22 cellular contexts compared by ENCODE assay signal in the genomic region with DNA sequence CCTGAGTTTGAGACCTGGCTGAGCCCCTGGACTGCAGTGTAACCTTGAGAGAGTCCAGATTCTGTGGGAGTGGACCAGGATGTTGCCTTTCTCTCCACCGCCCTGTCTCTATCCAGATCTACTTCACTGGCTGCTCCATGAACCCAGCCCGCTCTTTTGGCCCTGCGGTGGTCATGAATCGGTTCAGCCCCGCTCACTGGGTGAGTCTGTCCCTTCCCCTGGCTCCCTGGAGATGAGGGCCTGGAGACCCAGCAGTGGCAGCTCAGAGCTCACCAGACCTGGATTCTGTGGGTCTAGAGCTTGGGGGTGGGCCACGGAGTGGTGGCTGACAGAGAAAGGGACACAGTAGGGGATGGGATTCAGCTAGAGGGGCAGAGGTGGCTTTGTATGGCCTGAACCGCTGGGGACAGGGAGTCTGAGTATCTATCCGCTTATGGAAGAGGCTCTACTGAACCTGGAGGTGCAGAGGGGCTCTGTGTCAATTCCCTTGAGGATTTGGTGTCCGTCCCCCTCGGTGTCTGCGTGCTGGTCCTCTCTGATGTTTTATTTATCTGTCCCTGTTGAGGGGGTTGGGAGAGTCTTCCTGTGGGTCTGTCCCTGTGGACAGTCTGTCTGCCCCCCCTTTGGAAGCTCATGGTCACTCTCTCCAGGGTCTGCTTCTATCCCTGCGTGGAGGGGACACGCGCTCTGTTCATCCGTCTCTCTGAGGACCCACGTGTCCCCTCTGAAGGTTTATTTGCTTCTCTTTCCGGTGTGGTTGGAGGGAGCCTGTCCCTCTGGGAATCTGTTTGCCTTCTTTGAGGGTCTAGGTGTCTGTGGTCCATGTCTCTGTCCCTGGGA. TPM values are rescaled to one million over a fixed set of nuclear protein-coding genes. Genes with fewer than 3 reads are reported as not detected.
DNase-seq lines count a peak whose midpoint lies in the region; ATAC-seq, FAIRE-seq and TF ChIP-seq lines count a peak whose summit lies in the region.
"Had no signal": no experiment of that assay in that cellular context is flagged by ENCODE, and none has a peak within 500 bp of the region (broad histone marks: within the 10 kb centered on the region; RNA-seq: fewer than 3 reads in every experiment).

No MANE protein-coding gene starts in this region.

- peaks cover 16% of the 10 kb centered on the region for H3F3A ChIP-seq in neural progenitor cell (ENCODE audit: low read depth)

- peaks cover 6% of the 10 kb centered on the region; the same call in 1 of the 2 replicates for H3K23me2 ChIP-seq in H1 (ENCODE audit: low read depth, low read length)

- H3K4me1 Mint-ChIP-seq in neural progenitor cell = peaks cover 42% of the 10 kb centered on the region
- H3K4me1 Mint-ChIP-seq in activated CD4-positive, alpha-beta T cell treated with anti-CD3 and anti-CD28 coated beads, Interleukin-2, amount 10 ng/mL, durations not matched to agents 7 days and 5 days = peaks cover 11% of the 10 kb centered on the region

- H3K27me3 ChIP-seq in Panc1 (ENCODE audit: control insufficient read depth, insufficient read depth, low read length) (no peaks in the 10 kb centered on the region), H1 (replicated peaks in 1 of 4; ENCODE audit: control insufficient read depth in 3 of 4, extremely low read depth in 1 of 4, insufficient read depth in 3 of 4, low read length in 3 of 4) (peaks cover 12 to 62% (median 41%) of the 10 kb centered on the region in 4 experiments), neural progenitor cell (peaks cover 92% of the 10 kb centered on the region)

- POLR2A ChIA-PET in Panc1 (lab: Charles Lee) = no interaction called here
- POLR2A ChIA-PET in H1 (lab: Charles Lee; ENCODE audit: partially characterized antibody) = interaction anchor here (1.3 kb wide), 1 partner anchor 18 kb away, joined by 3 read pairs; no protein-coding TSS in a partner anchor
- POLR2A ChIA-PET in activated CD4-positive, alpha-beta T cell treated with anti-CD3 and anti-CD28 coated beads, Interleukin-2, amount 10 ng/mL, durations not matched to agents 7 days and 5 days (lab: Charles Lee) = no interaction called here

- BruUV-seq in Panc1 (replicated peaks; lab: Mats Ljungman, UMichigan) = no TSS peak

- H3K9me3 ChIP-seq in Panc1 (ENCODE audit: control insufficient read depth, insufficient read depth, low read depth, low read length) (no peaks in the 10 kb centered on the region), H1 (ENCODE audit: insufficient read depth in 2 of 2, low read depth in 1 of 2, low read length in 1 of 2) (no peaks in the 10 kb centered on the region), neural progenitor cell (ENCODE audit: low read depth) (no peaks in the 10 kb centered on the region)
- H3K9me3 ChIP-seq: HAP-1, SJCRH30 had no signal

- peak overlapping the region; percentile 9; the same call in 1 of the 2 replicates for H4K8ac ChIP-seq in H1 (ENCODE audit: extremely low read depth, insufficient read depth, low read length)

- no peak for TF ChIP-seq RAD21 in H1 (IDR thresholded peaks at IDR 0.05 in 1 of 2, conservative IDR thresholded peaks at IDR 0.05 in 1 of 2; ENCODE audit: low read depth in 2 of 2, low read length in 2 of 2)

- no peak overlapping the region for H2BK15ac ChIP-seq in H1 (ENCODE audit: low read length)

- peak overlapping the region; percentile 3 for H3K27ac Mint-ChIP-seq in neural progenitor cell
- H3K27ac Mint-ChIP-seq in activated CD4-positive, alpha-beta T cell treated with anti-CD3 and anti-CD28 coated beads, Interleukin-2, amount 10 ng/mL, durations not matched to agents 7 days and 5 days = no peak overlapping the region

- WGBS in H1 (ENCODE audit: extremely low coverage in 1 of 2, insufficient coverage in 1 of 2, insufficient read length in 1 of 2, insufficient replicate concordance in 2 of 2, low coverage in 1 of 2, low lambda C conversion rate in 2 of 2, missing lambda C conversion rate in 1 of 2), 2 experiments = 84% methylated on average over 17 of the region's 17 CpGs; no CpG with 5 or more reads in 1 of the 2 experiments

- H3K56ac ChIP-seq in H1 (replicated peaks; ENCODE audit: insufficient read length, low read depth, low read length) = no peak overlapping the region

- H2AK5ac ChIP-seq in H1 (ENCODE audit: low read depth, low read length) = no peak overlapping the region; the same call in 1 of the 2 replicates

- peaks cover 23% of the 10 kb centered on the region for H3K27me3 Mint-ChIP-seq in neural progenitor cell (ENCODE audit: insufficient read depth, low read depth)
- H3K27me3 Mint-ChIP-seq in activated CD4-positive, alpha-beta T cell treated with anti-CD3 and anti-CD28 coated beads, Interleukin-2, amount 10 ng/mL, durations not matched to agents 7 days and 5 days = peaks cover 55% of the 10 kb centered on the region

- H3K27ac ChIP-seq in Panc1 (ENCODE audit: low read length) = peak overlapping the region; percentile 21; the same call in 1 of the 2 replicates
- no peak overlapping the region for H3K27ac ChIP-seq in H1 (ENCODE audit: low read depth, low read length)
- no peak overlapping the region for H3K27ac ChIP-seq in neural progenitor cell
- H3K27ac ChIP-seq: GM23248, SJCRH30 had no signal

- CTCF ChIA-PET in Panc1 (lab: Charles Lee) (interaction anchor here (1.2 kb wide), 1 partner anchor 19 kb away, joined by 4 read pairs; no protein-coding TSS in a partner anchor), H1 (lab: Charles Lee; ENCODE audit: partially characterized antibody) (interaction anchor here (0.8 to 23.0 kb wide), 13 partner anchors 8 to 137 kb away, joined by 3 to 420 read pairs (median 29); a partner anchor contains a TSS)
- CTCF ChIA-PET in activated CD4-positive, alpha-beta T cell treated with anti-CD3 and anti-CD28 coated beads, Interleukin-2, amount 10 ng/mL, durations not matched to agents 7 days and 5 days (lab: Charles Lee) = interaction anchor here (0.5 to 7.8 kb wide), 5 partner anchors 17 to 601 kb away, joined by 3 to 87 read pairs (median 3); no protein-coding TSS in a partner anchor

- H3K9ac ChIP-seq in H1 (replicated peaks in 1 of 4; ENCODE audit: extremely low read depth in 1 of 4, low read depth in 3 of 4, low read length in 3 of 4) (no peak overlapping the region), neural progenitor cell (no peak overlapping the region)
- H3K9ac ChIP-seq: GM23248 had no signal

- ATAC-seq in Panc1 (no peak), GM21390 (IDR thresholded peaks at IDR 0.05; ENCODE audit: unreplicated experiment) (no peak), GM21423 (IDR thresholded peaks at IDR 0.05; ENCODE audit: unreplicated experiment) (no peak)

- TF ChIP-seq POLR2A in H1 (IDR thresholded peaks at IDR 0.05; ENCODE audit: control extremely low read depth in 1 of 2, low read depth in 2 of 2, low read length in 2 of 2) = no peak

- FAIRE-seq in H1 (lab: Jason Lieb, UNC) = no peak
- FAIRE-seq: D721Med had no signal

- no peaks in the 10 kb centered on the region for H3K9me3 Mint-ChIP-seq in neural progenitor cell
- H3K9me3 Mint-ChIP-seq in activated CD4-positive, alpha-beta T cell treated with anti-CD3 and anti-CD28 coated beads, Interleukin-2, amount 10 ng/mL, durations not matched to agents 7 days and 5 days = no peaks in the 10 kb centered on the region

- H3K4me3 ChIP-seq in Panc1 (ENCODE audit: low read depth in 2 of 2, low read length in 2 of 2) (no peak overlapping the region), H1 (ENCODE audit: extremely low read depth in 1 of 4, insufficient read depth in 2 of 4, low read depth in 3 of 4, low read length in 4 of 4) (no peak overlapping the region), neural progenitor cell (no peak overlapping the region)
- H3K4me3 ChIP-seq: GM23248, HAP-1, SJCRH30 had no signal

- no peak for DNase-seq in Panc1 (ENCODE audit: low read depth, low spot score)
- DNase-seq in H1 (ENCODE audit: low read depth in 1 of 2, low spot score in 2 of 2) = no peak
- DNase-seq in neural progenitor cell (ENCODE audit: low spot score) = no peak
- no peak for DNase-seq in C1 segment of cervical spinal cord (lab: John Stamatoyannopoulos, UW)
- DNase-seq in activated CD4-positive, alpha-beta T cell treated with anti-CD3 and anti-CD28 coated beads, Interleukin-2, amount 10 ng/mL, durations not matched to agents 7 days and 5 days = no peak
- DNase-seq: DMS79; GM23248; KBM-7; NCI-H1092 treated with DMSO at 0.1 percent for 48 hours; NCI-H1436 treated with DMSO at 0.1 percent for 48 hours; NCI-H2029; NCI-H2227 treated with DMSO at 0.1 percent for 48 hours; NCI-H524; NCI-H774; NK-92 treated with Interleukin-12 subunit alpha and Interleukin-12 subunit beta, amount 100 ng/mL, for 24 hours; SJCRH30 had no signal

- no peak overlapping the region for H3K18ac ChIP-seq in H1 (ENCODE audit: extremely low read depth, low read length)

- in situ Hi-C loops in Panc1 (cut with HindIII; ENCODE audit: low pct_unique_long_range_greater_than_20kb, low sequenced_read_pairs) = no loop called here

- no peak overlapping the region for H4K91ac ChIP-seq in H1 (replicated peaks; ENCODE audit: insufficient read length, low read length)

- TF ChIP-seq CTCF in Panc1 (IDR thresholded peaks at IDR 0.05) (no peak), H1 (IDR thresholded peaks at IDR 0.05; ENCODE audit: control extremely low read depth in 1 of 3, insufficient read depth in 1 of 3, low read depth in 1 of 3, low read length in 3 of 3) (no peak), neural progenitor cell (IDR thresholded peaks at IDR 0.05) (no peak)

- no peak overlapping the region for H4K5ac ChIP-seq in H1 (ENCODE audit: insufficient read length, low read depth, low read length)

- intact Hi-C loops in Panc1 (cut with micrococcal nuclease; ENCODE audit: unreplicated experiment) = no loop called here

- no peak overlapping the region for H3K4me2 ChIP-seq in H1 (ENCODE audit: insufficient read depth in 1 of 2, low read depth in 2 of 2, low read length in 2 of 2)
- H3K4me2 ChIP-seq in neural progenitor cell = no peak overlapping the region

- H3K36me3 Mint-ChIP-seq in neural progenitor cell = no peaks in the 10 kb centered on the region
- peaks cover 3% of the 10 kb centered on the region for H3K36me3 Mint-ChIP-seq in activated CD4-positive, alpha-beta T cell treated with anti-CD3 and anti-CD28 coated beads, Interleukin-2, amount 10 ng/mL, durations not matched to agents 7 days and 5 days (ENCODE audit: low read depth)

- TF ChIP-seq EP300 in H1 (IDR thresholded peaks at IDR 0.05; ENCODE audit: borderline replicate concordance in 1 of 2, low read depth in 2 of 2, low read length in 2 of 2) = no peak

- H3K14ac ChIP-seq in H1 (ENCODE audit: insufficient read length) = no peak overlapping the region

- no peak overlapping the region for H3K4ac ChIP-seq in H1 (replicated peaks; ENCODE audit: insufficient read length, low read depth, low read length)

- H2BK120ac ChIP-seq in H1 (replicated peaks; ENCODE audit: low read depth, low read length) = no peak overlapping the region

- no peaks in the 10 kb centered on the region for H3K79me1 ChIP-seq in H1 (ENCODE audit: low read depth, low read length)

- no peak overlapping the region for H2BK12ac ChIP-seq in H1 (ENCODE audit: low read depth, low read length)

- H2BK20ac ChIP-seq in H1 (ENCODE audit: low read length) = no peak overlapping the region

- no peak overlapping the region for H3K23ac ChIP-seq in H1 (ENCODE audit: insufficient read length)

- H3K36me3 ChIP-seq in Panc1 (ENCODE audit: control insufficient read depth, insufficient read depth, low read length) (no peaks in the 10 kb centered on the region), H1 (ENCODE audit: control insufficient read depth in 2 of 4, insufficient read depth in 4 of 4, low read length in 3 of 4) (no peaks in the 10 kb centered on the region), neural progenitor cell (no peaks in the 10 kb centered on the region)
- H3K36me3 ChIP-seq: HAP-1, SJCRH30 had no signal

- no peaks in the 10 kb centered on the region for H3K79me2 ChIP-seq in H1 (ENCODE audit: control insufficient read depth in 1 of 2, insufficient read depth in 2 of 2, low read length in 2 of 2)
- H3K79me2 ChIP-seq in neural progenitor cell (ENCODE audit: low read depth) = no peaks in the 10 kb centered on the region

- no peak overlapping the region for H2BK5ac ChIP-seq in H1 (ENCODE audit: low read depth, low read length)

- H3K4me3 Mint-ChIP-seq in neural progenitor cell = peak overlapping the region; percentile 42
- H3K4me3 Mint-ChIP-seq in activated CD4-positive, alpha-beta T cell treated with anti-CD3 and anti-CD28 coated beads, Interleukin-2, amount 10 ng/mL, durations not matched to agents 7 days and 5 days = no peak overlapping the region

- H3K4me1 ChIP-seq in Panc1 (ENCODE audit: control insufficient read depth, insufficient read depth, low read length) = peaks cover 31% of the 10 kb centered on the region
- H3K4me1 ChIP-seq in H1 (replicated peaks in 1 of 4; ENCODE audit: control insufficient read depth in 3 of 4, insufficient read depth in 4 of 4, low read length in 3 of 4) = peaks cover 4 to 23% (median 14%) of the 10 kb centered on the region in 4 experiments
- H3K4me1 ChIP-seq in neural progenitor cell = peaks cover 28% of the 10 kb centered on the region

- no peaks in the 10 kb centered on the region for H4K20me1 ChIP-seq in H1 (replicated peaks in 1 of 2; ENCODE audit: control insufficient read depth in 1 of 2, insufficient read depth in 2 of 2, low read length in 2 of 2)
- H4K20me1 ChIP-seq in neural progenitor cell (ENCODE audit: low read depth) = peaks cover 23% of the 10 kb centered on the region

- H2AFZ ChIP-seq in H1 (ENCODE audit: low read length) (no peak overlapping the region), neural progenitor cell (replicated peaks) (no peak overlapping the region)
- H2AFZ ChIP-seq: GM23248 had no signal

RNA-seq across cellular contexts. Expression of a gene that starts 2.5 kb away (rescaled TPM):
- total RNA-seq in Panc1 (2021; ENCODE audit: unreplicated experiment) (0.72 TPM), neural progenitor cell (ENCODE audit: low replicate concordance) (0.09 TPM in 1 of 2 replicates, not detected in the other)
- polyA plus RNA-seq in Panc1 (2012; ENCODE audit: insufficient read length) = 0.16 TPM
- 1.7 and 2.5 TPM in 2 replicates for total RNA-seq in H1 (2021; fragmentation: NEBNext Ultra II Directional; extraction: Animal tissue kit (Norgen Biotek cat#: 25700))
- polyA plus RNA-seq in H1 (2011; rRNA removed) = 3.2 and 5.2 TPM in 2 replicates
- 3.7 TPM for polyA plus RNA-seq in H1 (2011; cell fraction: cytosol; rRNA removed)
- 5.9 TPM for polyA plus RNA-seq in H1 (2011; cell fraction: nucleus; rRNA removed)
- polyA plus RNA-seq in H1 (2012, experiment 1 of 2) = 2.4 to 4.0 TPM (median 3.0 TPM) in 4 replicates
- polyA plus RNA-seq in H1 (2012, experiment 2 of 2) = 3.2 TPM
- 2.8 TPM for polyA plus RNA-seq in H1 (2013, experiment 1 of 2)
- polyA plus RNA-seq in H1 (2013, experiment 2 of 2) = 2.8 TPM
- 0.73 and 1.1 TPM in 2 replicates for polyA minus RNA-seq in H1 (2011; rRNA and poly(A)+ RNA removed)
- polyA minus RNA-seq in H1 (2011; cell fraction: cytosol; rRNA and poly(A)+ RNA removed) = 3.1 TPM
- 1.3 TPM for polyA minus RNA-seq in H1 (2011; cell fraction: nucleus; rRNA and poly(A)+ RNA removed)
- not detected for total RNA-seq in activated CD4-positive, alpha-beta T cell treated with anti-CD3 and anti-CD28 coated beads, Interleukin-2, amount 10 ng/mL, durations not matched to agents 7 days and 5 days
- total RNA-seq: GM23248, HT1080 had no signal
- polyA plus RNA-seq: CD14-positive monocyte, GM23248 had no signal

RNA-seq across cellular contexts. Expression of a gene that starts 8.6 kb away (rescaled TPM):
- 0.31 TPM for total RNA-seq in Panc1 (2021; ENCODE audit: unreplicated experiment)
- 0.17 TPM for polyA plus RNA-seq in Panc1 (2012; ENCODE audit: insufficient read length)
- total RNA-seq in H1 (2021; fragmentation: NEBNext Ultra II Directional; extraction: Animal tissue kit (Norgen Biotek cat#: 25700)) = 0.17 TPM in 1 of 2 replicates, not detected in the other
- 0.03 and 0.06 TPM in 2 replicates for polyA plus RNA-seq in H1 (2011; rRNA removed)
- 0.08 TPM for polyA plus RNA-seq in H1 (2011; cell fraction: cytosol; rRNA removed)
- 0.24 TPM for polyA plus RNA-seq in H1 (2011; cell fraction: nucleus; rRNA removed)
- 0.07 to 0.10 TPM (median 0.07 TPM) in 3 of 4 replicates, not detected in the other for polyA plus RNA-seq in H1 (2012, experiment 1 of 2)
- not detected for polyA plus RNA-seq in H1 (2012, experiment 2 of 2)
- 0.02 TPM for polyA plus RNA-seq in H1 (2013, experiment 1 of 2)
- polyA plus RNA-seq in H1 (2013, experiment 2 of 2) = 0.04 TPM
- 0.05 and 0.16 TPM in 2 replicates for polyA minus RNA-seq in H1 (2011; rRNA and poly(A)+ RNA removed)
- polyA minus RNA-seq in H1 (2011; cell fraction: cytosol; rRNA and poly(A)+ RNA removed) = not detected
- not detected for polyA minus RNA-seq in H1 (2011; cell fraction: nucleus; rRNA and poly(A)+ RNA removed)
- 0.12 TPM in 1 of 2 replicates, not detected in the other for total RNA-seq in neural progenitor cell (ENCODE audit: low replicate concordance)
- total RNA-seq in activated CD4-positive, alpha-beta T cell treated with anti-CD3 and anti-CD28 coated beads, Interleukin-2, amount 10 ng/mL, durations not matched to agents 7 days and 5 days = not detected
- total RNA-seq: GM23248, HT1080, SJCRH30 had no signal
- polyA plus RNA-seq: CD14-positive monocyte, GM23248 had no signal

RNA-seq across cellular contexts. Expression of a gene that starts 13.7 kb away (rescaled TPM):
- total RNA-seq in Panc1 (2021; ENCODE audit: unreplicated experiment) = 0.36 TPM
- not detected for polyA plus RNA-seq in Panc1 (2012; ENCODE audit: insufficient read length)
- total RNA-seq in H1 (2021; fragmentation: NEBNext Ultra II Directional; extraction: Animal tissue kit (Norgen Biotek cat#: 25700)) = not detected in 2 replicates
- polyA plus RNA-seq in H1 (2011; rRNA removed) = 0.02 TPM in 1 of 2 replicates, not detected in the other
- not detected for polyA plus RNA-seq in H1 (2011; cell fraction: cytosol; rRNA removed)
- polyA plus RNA-seq in H1 (2011; cell fraction: nucleus; rRNA removed) = 0.06 TPM
- polyA plus RNA-seq in H1 (2012, experiment 1 of 2) = not detected in 4 replicates
- polyA plus RNA-seq in H1 (2012, experiment 2 of 2) = not detected
- not detected for polyA plus RNA-seq in H1 (2013, experiment 1 of 2)
- not detected for polyA plus RNA-seq in H1 (2013, experiment 2 of 2)
- polyA minus RNA-seq in H1 (2011; rRNA and poly(A)+ RNA removed) = 0.05 and 0.06 TPM in 2 replicates
- not detected for polyA minus RNA-seq in H1 (2011; cell fraction: cytosol; rRNA and poly(A)+ RNA removed)
- polyA minus RNA-seq in H1 (2011; cell fraction: nucleus; rRNA and poly(A)+ RNA removed) = 0.20 TPM
- total RNA-seq in neural progenitor cell (ENCODE audit: low replicate concordance) = not detected in 2 replicates
- not detected for total RNA-seq in activated CD4-positive, alpha-beta T cell treated with anti-CD3 and anti-CD28 coated beads, Interleukin-2, amount 10 ng/mL, durations not matched to agents 7 days and 5 days
- total RNA-seq: GM23248, HT1080, SJCRH30 had no signal
- polyA plus RNA-seq: CD14-positive monocyte, GM23248 had no signal
